Comparison of ENCODE assay signal across 1 cellular context in genomic region chr2:172084484-172084733, GRCh38.
TF ChIP-seq lines count a peak whose summit lies in the region.

No MANE protein-coding gene starts in this region.

TF ChIP-seq in HepG2, 621 proteins besides CTCF, POLR2A, EP300 and RAD21 (continued from another document):
- TF ChIP-seq ZNF281 (CRISPR knock-in tag; IDR thresholded peaks at IDR 0.05; ENCODE audit: borderline replicate concordance) (no peak), ZNF768 (CRISPR knock-in tag; IDR thresholded peaks at IDR 0.05) (0 out of 2 replicates have a peak, but pooled peaks have one; percentile 4), ZNF790 (CRISPR knock-in tag; IDR thresholded peaks at IDR 0.05; ENCODE audit: borderline replicate concordance) (no peak), ZNF33A (CRISPR knock-in tag; IDR thresholded peaks at IDR 0.05; ENCODE audit: borderline replicate concordance) (no peak), CBX2 (IDR thresholded peaks at IDR 0.05; ENCODE audit: low read depth, low read length) (no peak), CBX2 (CRISPR knock-in tag; IDR thresholded peaks at IDR 0.05; ENCODE audit: low read depth) (0 out of 2 replicates have a peak, but pooled peaks have one; percentile 12), ZNF12 (CRISPR knock-in tag; IDR thresholded peaks at IDR 0.05) (no peak), NR2F1 (CRISPR knock-in tag; IDR thresholded peaks at IDR 0.05) (no peak), ARID4A (CRISPR knock-in tag; IDR thresholded peaks at IDR 0.05; ENCODE audit: borderline replicate concordance) (no peak), ZNF20 (CRISPR knock-in tag; IDR thresholded peaks at IDR 0.05) (no peak), NFYB (CRISPR knock-in tag; IDR thresholded peaks at IDR 0.05) (no peak), ZNF766 (CRISPR knock-in tag; IDR thresholded peaks at IDR 0.05; ENCODE audit: borderline replicate concordance) (no peak), ZSCAN9 (CRISPR knock-in tag; IDR thresholded peaks at IDR 0.05; ENCODE audit: borderline replicate concordance) (no peak)
- TF ChIP-seq, protein P1, sequence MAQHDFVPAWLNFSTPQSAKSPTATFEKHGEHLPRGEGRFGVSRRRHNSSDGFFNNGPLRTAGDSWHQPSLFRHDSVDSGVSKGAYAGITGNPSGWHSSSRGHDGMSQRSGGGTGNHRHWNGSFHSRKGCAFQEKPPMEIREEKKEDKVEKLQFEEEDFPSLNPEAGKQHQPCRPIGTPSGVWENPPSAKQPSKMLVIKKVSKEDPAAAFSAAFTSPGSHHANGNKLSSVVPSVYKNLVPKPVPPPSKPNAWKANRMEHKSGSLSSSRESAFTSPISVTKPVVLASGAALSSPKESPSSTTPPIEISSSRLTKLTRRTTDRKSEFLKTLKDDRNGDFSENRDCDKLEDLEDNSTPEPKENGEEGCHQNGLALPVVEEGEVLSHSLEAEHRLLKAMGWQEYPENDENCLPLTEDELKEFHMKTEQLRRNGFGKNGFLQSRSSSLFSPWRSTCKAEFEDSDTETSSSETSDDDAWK (CRISPR knock-in tag; IDR thresholded peaks at IDR 0.05): no peak
- TF ChIP-seq, protein P2, sequence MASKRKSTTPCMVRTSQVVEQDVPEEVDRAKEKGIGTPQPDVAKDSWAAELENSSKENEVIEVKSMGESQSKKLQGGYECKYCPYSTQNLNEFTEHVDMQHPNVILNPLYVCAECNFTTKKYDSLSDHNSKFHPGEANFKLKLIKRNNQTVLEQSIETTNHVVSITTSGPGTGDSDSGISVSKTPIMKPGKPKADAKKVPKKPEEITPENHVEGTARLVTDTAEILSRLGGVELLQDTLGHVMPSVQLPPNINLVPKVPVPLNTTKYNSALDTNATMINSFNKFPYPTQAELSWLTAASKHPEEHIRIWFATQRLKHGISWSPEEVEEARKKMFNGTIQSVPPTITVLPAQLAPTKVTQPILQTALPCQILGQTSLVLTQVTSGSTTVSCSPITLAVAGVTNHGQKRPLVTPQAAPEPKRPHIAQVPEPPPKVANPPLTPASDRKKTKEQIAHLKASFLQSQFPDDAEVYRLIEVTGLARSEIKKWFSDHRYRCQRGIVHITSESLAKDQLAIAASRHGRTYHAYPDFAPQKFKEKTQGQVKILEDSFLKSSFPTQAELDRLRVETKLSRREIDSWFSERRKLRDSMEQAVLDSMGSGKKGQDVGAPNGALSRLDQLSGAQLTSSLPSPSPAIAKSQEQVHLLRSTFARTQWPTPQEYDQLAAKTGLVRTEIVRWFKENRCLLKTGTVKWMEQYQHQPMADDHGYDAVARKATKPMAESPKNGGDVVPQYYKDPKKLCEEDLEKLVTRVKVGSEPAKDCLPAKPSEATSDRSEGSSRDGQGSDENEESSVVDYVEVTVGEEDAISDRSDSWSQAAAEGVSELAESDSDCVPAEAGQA (IDR thresholded peaks at IDR 0.05; ENCODE audit: low read depth): no peak
- TF ChIP-seq, protein P2 (CRISPR knock-in tag; IDR thresholded peaks at IDR 0.05; ENCODE audit: borderline replicate concordance): no peak
